In genomic region chr14:26527095-26527494, GRCh38 we compare ENCODE assay signal across 25 cellular contexts.
DNase-seq lines count a peak whose midpoint lies in the region; ATAC-seq, FAIRE-seq and TF ChIP-seq lines count a peak whose summit lies in the region.
"Had no signal": no experiment of that assay in that cellular context is flagged by ENCODE, and none has a peak within 500 bp of the region (broad histone marks: within the 10 kb centered on the region; RNA-seq: fewer than 3 reads in every experiment).

No MANE protein-coding gene starts in this region.

- no peak overlapping the region for H3K27ac ChIP-seq in osteoblast (ENCODE audit: low read depth, low read length)
- H3K27ac ChIP-seq: KMS-11 had no signal

- peaks cover 0 to 1% of the 10 kb centered on the region in 2 donors for H3K36me3 Mint-ChIP-seq in activated T-cell treated with anti-CD3 and anti-CD28 coated beads, Interleukin-2, amount 50 U/mL, for 72 hours (ENCODE audit: insufficient read depth in 2 of 2)
- no peaks in the 10 kb centered on the region for H3K36me3 Mint-ChIP-seq in activated T-cell treated with anti-CD3 and anti-CD28 coated beads, Interleukin-2, amount 50 U/mL, for 24 hours (ENCODE audit: low read depth)
- H3K36me3 Mint-ChIP-seq: CD8-positive, alpha-beta memory T cell; naive thymus-derived CD4-positive, alpha-beta T cell had no signal

- H3K4me1 Mint-ChIP-seq in activated T-cell treated with anti-CD3 and anti-CD28 coated beads, Interleukin-2, amount 50 U/mL, for 72 hours (ENCODE audit: low read depth) = no peaks in the 10 kb centered on the region
- no peaks in the 10 kb centered on the region for H3K4me1 Mint-ChIP-seq in activated T-cell treated with anti-CD3 and anti-CD28 coated beads, Interleukin-2, amount 50 U/mL, for 24 hours (ENCODE audit: low read depth)
- H3K4me1 Mint-ChIP-seq: B cell; CD8-positive, alpha-beta memory T cell; naive thymus-derived CD4-positive, alpha-beta T cell had no signal

- no peaks in the 10 kb centered on the region for H3K79me2 ChIP-seq in osteoblast (ENCODE audit: insufficient read depth, low read length)

- H3K4me2 ChIP-seq in osteoblast (ENCODE audit: insufficient read depth, low read length) = no peak overlapping the region
- H3K4me2 ChIP-seq: KMS-11, smooth muscle cell had no signal

- H4K20me1 ChIP-seq in osteoblast (ENCODE audit: insufficient read depth, low read length) = no peaks in the 10 kb centered on the region

- H3K9me3 ChIP-seq in MG63 (no peaks in the 10 kb centered on the region), osteoblast (ENCODE audit: low read depth, low read length) (peaks cover 9% of the 10 kb centered on the region)
- H3K9me3 ChIP-seq: heart left ventricle had no signal

- H3K9me3 Mint-ChIP-seq in activated T-cell treated with anti-CD3 and anti-CD28 coated beads, Interleukin-2, amount 50 U/mL, for 72 hours = peaks cover 0 to 5% of the 10 kb centered on the region in 2 donors
- peaks cover 31% of the 10 kb centered on the region for H3K9me3 Mint-ChIP-seq in activated T-cell treated with anti-CD3 and anti-CD28 coated beads, Interleukin-2, amount 50 U/mL, for 24 hours
- H3K9me3 Mint-ChIP-seq: dendritic cell treated with granulocyte-macrophage colony-stimulating factor and Interleukin-4, amounts not matched to agents 40 ng/mL and 50 ng/mL, for 4 days had no signal

- H3K27ac Mint-ChIP-seq in activated T-cell treated with anti-CD3 and anti-CD28 coated beads, Interleukin-2, amount 50 U/mL, for 72 hours = no peak overlapping the region
- no peak overlapping the region for H3K27ac Mint-ChIP-seq in activated T-cell treated with anti-CD3 and anti-CD28 coated beads, Interleukin-2, amount 50 U/mL, for 24 hours
- H3K27ac Mint-ChIP-seq: B cell; CD8-positive, alpha-beta memory T cell; dendritic cell treated with granulocyte-macrophage colony-stimulating factor and Interleukin-4, amounts not matched to agents 40 ng/mL and 50 ng/mL, for 4 days; naive thymus-derived CD4-positive, alpha-beta T cell; T-helper 1 cell treated with Interleukin-12 subunit alpha and Interleukin-12 subunit beta and Interleukin-4 antibody, amounts not matched to agents 30 μg/mL and 1 μg/mL, for 36 hours had no signal

- no peaks in the 10 kb centered on the region for H3K4me1 ChIP-seq in osteoblast (ENCODE audit: insufficient read depth, low read length)

- TF ChIP-seq CTCF in fibroblast of mammary gland (conservative IDR thresholded peaks at IDR 0.05; ENCODE audit: control insufficient read depth, insufficient read depth, low read depth, low read length) = no peak
- TF ChIP-seq CTCF in osteoblast (IDR thresholded peaks at IDR 0.05; ENCODE audit: extremely low read depth, low read depth, low read length) = no peak

- DNase-seq in activated T-cell treated with anti-CD3 and anti-CD28 coated beads, Interleukin-2, amount 50 U/mL, for 72 hours = peak in 1 of 2 donors; percentile 1
- DNase-seq in activated T-cell treated with anti-CD3 and anti-CD28 coated beads, Interleukin-2, amount 50 U/mL, for 24 hours = no peak
- peak; percentile 9 for DNase-seq in MG63
- peak; percentile 60 for DNase-seq in fibroblast of mammary gland (ENCODE audit: low read depth)
- no peak for DNase-seq in stimulated activated naive CD8-positive, alpha-beta T cell treated with anti-CD3 and anti-CD28 coated beads, Interleukin-15, Interleukin-2, amounts not matched to agents 100 U/mL and 50 U/mL, for 24 hours
- no peak for DNase-seq in GM12892 (ENCODE audit: insufficient read length)
- DNase-seq in GF-D8 (lab: John Stamatoyannopoulos, UW) = no peak
- DNase-seq in osteoblast (ENCODE audit: insufficient read length, low spot score, missing footprints) = no peak
- DNase-seq: activated CD4-positive, alpha-beta T cell treated with anti-CD3 and anti-CD28 coated beads for 48 hours; activated naive CD4-positive, alpha-beta T cell treated with anti-CD3 and anti-CD28 coated beads, Interleukin-2, amount 50 U/mL, for 16 hours; CD8-positive, alpha-beta memory T cell; central memory CD4-positive, alpha-beta T cell; HCEC 1CT; heart left ventricle; MV-4-11; naive thymus-derived CD4-positive, alpha-beta T cell; NCI-H2171 treated with DMSO at 0.1 percent for 48 hours; NCI-H748 treated with DMSO at 0.1 percent for 48 hours; occipital lobe; stimulated activated CD4-positive, alpha-beta T cell treated with anti-CD3 and anti-CD28 coated beads, Interleukin-2, amount 100 ng/mL, for 24 hours had no signal

- no peak overlapping the region for H3K4me3 ChIP-seq in MG63
- H3K4me3 ChIP-seq in fibroblast of mammary gland (ENCODE audit: control insufficient read depth, low read depth, low read length) = no peak overlapping the region
- H3K4me3 ChIP-seq in osteoblast (ENCODE audit: insufficient read depth, low read length) = no peak overlapping the region
- H3K4me3 ChIP-seq: heart left ventricle, smooth muscle cell had no signal

- H3K36me3 ChIP-seq in MG63 (no peaks in the 10 kb centered on the region), osteoblast (ENCODE audit: insufficient read depth, low read length) (no peaks in the 10 kb centered on the region)
- H3K36me3 ChIP-seq: heart left ventricle had no signal

- peak; percentile 65 to 76 for ATAC-seq in activated T-cell treated with anti-CD3 and anti-CD28 coated beads, Interleukin-2, amount 50 U/mL, for 72 hours (replicated peaks in 1 of 2)
- peak; percentile 32 for ATAC-seq in stimulated activated naive CD8-positive, alpha-beta T cell treated with anti-CD3 and anti-CD28 coated beads, Interleukin-15, Interleukin-2, amounts not matched to agents 100 U/mL and 50 U/mL, for 24 hours
- ATAC-seq: heart left ventricle; naive thymus-derived CD4-positive, alpha-beta T cell had no signal

- H3K4me3 Mint-ChIP-seq in activated T-cell treated with anti-CD3 and anti-CD28 coated beads, Interleukin-2, amount 50 U/mL, for 72 hours = no peak overlapping the region
- H3K4me3 Mint-ChIP-seq in activated T-cell treated with anti-CD3 and anti-CD28 coated beads, Interleukin-2, amount 50 U/mL, for 24 hours = no peak overlapping the region
- H3K4me3 Mint-ChIP-seq: B cell; CD8-positive, alpha-beta memory T cell; dendritic cell treated with granulocyte-macrophage colony-stimulating factor and Interleukin-4, amounts not matched to agents 40 ng/mL and 50 ng/mL, for 4 days; naive thymus-derived CD4-positive, alpha-beta T cell; T-helper 1 cell treated with Interleukin-12 subunit alpha and Interleukin-12 subunit beta and Interleukin-4 antibody, amounts not matched to agents 30 μg/mL and 1 μg/mL, for 36 hours had no signal

- no peak for TF ChIP-seq POLR2A in GM12892 (IDR thresholded peaks at IDR 0.05; ENCODE audit: low read depth, low read length)

- FAIRE-seq in GM12892 (lab: Jason Lieb, UNC) = no peak

- H2AFZ ChIP-seq in osteoblast (ENCODE audit: low read length) = no peak overlapping the region

- H3K27me3 Mint-ChIP-seq in activated T-cell treated with anti-CD3 and anti-CD28 coated beads, Interleukin-2, amount 50 U/mL, for 72 hours (ENCODE audit: low read depth) = no peaks in the 10 kb centered on the region
- H3K27me3 Mint-ChIP-seq in activated T-cell treated with anti-CD3 and anti-CD28 coated beads, Interleukin-2, amount 50 U/mL, for 24 hours = no peaks in the 10 kb centered on the region
- H3K27me3 Mint-ChIP-seq: B cell; CD8-positive, alpha-beta memory T cell; dendritic cell treated with granulocyte-macrophage colony-stimulating factor and Interleukin-4, amounts not matched to agents 40 ng/mL and 50 ng/mL, for 4 days; naive thymus-derived CD4-positive, alpha-beta T cell had no signal

- no peaks in the 10 kb centered on the region for H3K27me3 ChIP-seq in MG63
- no peaks in the 10 kb centered on the region for H3K27me3 ChIP-seq in osteoblast (ENCODE audit: insufficient read depth, low read length)
- H3K27me3 ChIP-seq: heart left ventricle had no signal

Comparison
In these comparisons a context has a peak if more than half of its experiments do, and no peak if none do; other contexts are left out.
1. DNase-seq: peak in MG63 (single experiment) and fibroblast of mammary gland (single experiment); none in activated T-cell treated with anti-CD3 and anti-CD28 coated beads, Interleukin-2, amount 50 U/mL, for 24 hours (single experiment), stimulated activated naive CD8-positive, alpha-beta T cell treated with anti-CD3 and anti-CD28 coated beads, Interleukin-15, Interleukin-2, amounts not matched to agents 100 U/mL and 50 U/mL, for 24 hours (single experiment), GM12892 (single experiment), GF-D8 (single experiment) and osteoblast (single experiment).